In genomic region chr14:95609398-95609990, GRCh38 we compare ENCODE assay signal across 8 cellular contexts.
A peak's percentile ranks its signal among the peaks of the same experiment; 100 is the strongest.
DNase-seq lines count a peak whose midpoint lies in the region; ATAC-seq, FAIRE-seq and TF ChIP-seq lines count a peak whose summit lies in the region.

No MANE protein-coding gene starts in this region.

- H3K27ac Mint-ChIP-seq in neural crest cell (ENCODE audit: unreplicated experiment): no peak overlapping the region

- H3K27me3 Mint-ChIP-seq in neural crest cell (ENCODE audit: low read depth): peaks cover 31% of the 10 kb centered on the region

- H3K9me3 Mint-ChIP-seq in neural crest cell: no peaks in the 10 kb centered on the region

- no peak overlapping the region for H3K4me3 ChIP-seq in bronchial epithelial cell (ENCODE audit: low read depth, low read length)

- H3K36me3 ChIP-seq in bronchial epithelial cell (ENCODE audit: control insufficient read depth, insufficient read depth, low read length): no peaks in the 10 kb centered on the region

- TF ChIP-seq CTCF in AG09319 (IDR thresholded peaks at IDR 0.05; ENCODE audit: low read depth, low read length): peak; percentile 50
- TF ChIP-seq CTCF in bronchial epithelial cell (IDR thresholded peaks at IDR 0.05; ENCODE audit: insufficient read depth, low read length, severe bottlenecking): peak; percentile 45
- TF ChIP-seq CTCF in neural crest cell (conservative IDR thresholded peaks at IDR 0.05): peak; percentile 79

- FAIRE-seq in GM18507 (lab: Jason Lieb, UNC) (peak; percentile 84), bronchial epithelial cell (lab: Jason Lieb, UNC) (no peak), frontal cortex (lab: Jason Lieb, UNC) (no peak)

- H3K4me3 Mint-ChIP-seq in neural crest cell: no peak overlapping the region

- no peaks in the 10 kb centered on the region for H3K4me1 Mint-ChIP-seq in neural crest cell

- no peak for DNase-seq in AG09319 (ENCODE audit: extremely low read depth, low read depth)
- DNase-seq in GM18507 (ENCODE audit: extremely low spot score, insufficient read length, low read depth): no peak
- peak; percentile 26 for DNase-seq in NCI-H2196 (lab: John Stamatoyannopoulos, UW; ENCODE audit: unreplicated experiment)
- peak; percentile 12 for DNase-seq in bronchial epithelial cell (ENCODE audit: low read depth)
- DNase-seq in neural crest cell (ENCODE audit: low read depth, low spot score): peak; percentile 53
- no peak for DNase-seq in frontal cortex (ENCODE audit: low spot score in 2 of 2)

- H3K27me3 ChIP-seq in bronchial epithelial cell (ENCODE audit: control insufficient read depth, insufficient read depth, low read length): no peaks in the 10 kb centered on the region

- ATAC-seq in HG03135 (IDR thresholded peaks at IDR 0.05; ENCODE audit: unreplicated experiment) (no peak), GM21526 (IDR thresholded peaks at IDR 0.05; ENCODE audit: low FRiP score, unreplicated experiment) (no peak)

- H3K36me3 Mint-ChIP-seq in neural crest cell (ENCODE audit: low read depth): no peaks in the 10 kb centered on the region

Comparison
In these comparisons a context has a peak if more than half of its experiments do, and no peak if none do; other contexts are left out.
1. DNase-seq: peak in NCI-H2196 (single experiment), bronchial epithelial cell (single experiment) and neural crest cell (single experiment); none in AG09319 (single experiment), GM18507 (single experiment) and frontal cortex (0 of 2).
2. Peak in every context shown above with its lines, with median percentiles within 50 percentile points of each other: CTCF ChIP-seq.